Comparison of ENCODE assay signal across 8 cellular contexts in genomic region chr12:121812921-121813896, GRCh38. TPM values are rescaled to one million over a fixed set of nuclear protein-coding genes. Genes with fewer than 3 reads are reported as not detected.
DNase-seq lines count a peak whose midpoint lies in the region; ATAC-seq and TF ChIP-seq lines count a peak whose summit lies in the region.

No MANE protein-coding gene starts in this region.

- in situ Hi-C loops in GM13976 (cut with MboI; ENCODE audit: low sequenced_read_pairs, unreplicated experiment): no loop called here

- no peak for TF ChIP-seq POLR2A in GM18505 (IDR thresholded peaks at IDR 0.05; ENCODE audit: borderline replicate concordance, extremely low read depth, insufficient read depth, insufficient read length)

- H3K9me3 ChIP-seq in iPS-18c (ENCODE audit: control insufficient read depth, insufficient read depth, low read length) (no peaks in the 10 kb centered on the region), stomach smooth muscle (ENCODE audit: control insufficient read depth in 2 of 2, low read length in 2 of 2) (no peaks in the 10 kb centered on the region)

- peak overlapping the region; percentile 65 to 79 for H3K27ac Mint-ChIP-seq in activated naive CD4-positive, alpha-beta T cell treated with anti-CD3 and anti-CD28 coated beads, Interleukin-2, amount 50 U/mL, for 72 hours

- peaks cover 36% of the 10 kb centered on the region for H3K4me1 ChIP-seq in stomach smooth muscle (ENCODE audit: control insufficient read depth, insufficient read depth, low read length)

- no peak for ATAC-seq in activated naive CD4-positive, alpha-beta T cell treated with anti-CD3 and anti-CD28 coated beads, Interleukin-2, amount 50 U/mL, for 72 hours
- ATAC-seq in GM18505 (IDR thresholded peaks at IDR 0.05; ENCODE audit: unreplicated experiment): no peak

- no peaks in the 10 kb centered on the region for H3K9me3 Mint-ChIP-seq in activated naive CD4-positive, alpha-beta T cell treated with anti-CD3 and anti-CD28 coated beads, Interleukin-2, amount 50 U/mL, for 72 hours

- TF ChIP-seq CTCF in GM13976 (IDR thresholded peaks at IDR 0.05; ENCODE audit: borderline replicate concordance, control extremely low read depth, extremely low read depth, insufficient read depth, missing control alignments): no peak

- peak overlapping the region; percentile 95 for H3K4me3 ChIP-seq in iPS-18c (ENCODE audit: insufficient read depth, low read depth, low read length)
- H3K4me3 ChIP-seq in stomach smooth muscle (ENCODE audit: low read length in 2 of 2): peak overlapping the region; percentile 77 to 89

- no peaks in the 10 kb centered on the region for H3K27me3 ChIP-seq in stomach smooth muscle (ENCODE audit: control insufficient read depth in 1 of 2, insufficient read depth in 2 of 2, low read length in 2 of 2)

- DNase-seq in DMS153 (lab: John Stamatoyannopoulos, UW) (peak; percentile 51), DMS153 treated with DMSO at 0.1 percent for 48 hours (lab: John Stamatoyannopoulos, UW; ENCODE audit: unreplicated experiment) (no peak), GM13976 (ENCODE audit: low spot score) (no peak), pons (ENCODE audit: low spot score) (no peak)
- no peak for DNase-seq in activated naive CD4-positive, alpha-beta T cell treated with anti-CD3 and anti-CD28 coated beads, Interleukin-2, amount 50 U/mL, for 72 hours (ENCODE audit: low spot score in 2 of 2)

- H3K27ac ChIP-seq in stomach smooth muscle (ENCODE audit: low read length): no peak overlapping the region

- H3K36me3 ChIP-seq in stomach smooth muscle (ENCODE audit: control insufficient read depth in 2 of 2, insufficient read depth in 2 of 2, low read length in 2 of 2): peaks cover 30 to 51% of the 10 kb centered on the region in 2 donors

- peaks cover 14 to 17% of the 10 kb centered on the region in 2 donors for H3K36me3 Mint-ChIP-seq in activated naive CD4-positive, alpha-beta T cell treated with anti-CD3 and anti-CD28 coated beads, Interleukin-2, amount 50 U/mL, for 72 hours

- no peak overlapping the region for H3K9ac ChIP-seq in stomach smooth muscle (ENCODE audit: low read length in 2 of 2)

RNA-seq across cellular contexts. Expression of gene SETD1B, which starts 9.4 kb away (rescaled TPM):
- 10 to 100 TPM; 13.8 to 16.7 TPM for total RNA-seq in activated naive CD4-positive, alpha-beta T cell treated with anti-CD3 and anti-CD28 coated beads, Interleukin-2, amount 50 U/mL, for 72 hours

RNA-seq across cellular contexts. Expression of gene RHOF, which starts 19.7 kb away (rescaled TPM):
- total RNA-seq in activated naive CD4-positive, alpha-beta T cell treated with anti-CD3 and anti-CD28 coated beads, Interleukin-2, amount 50 U/mL, for 72 hours: 10 to 100 TPM; 95.3 to 96.2 TPM

RNA-seq across cellular contexts. Expression of gene HPD, which starts 45.5 kb away (rescaled TPM):
- total RNA-seq in activated naive CD4-positive, alpha-beta T cell treated with anti-CD3 and anti-CD28 coated beads, Interleukin-2, amount 50 U/mL, for 72 hours: under 1 TPM in 1 of 2 donors, not detected in 1; 0.16 TPM
